In genomic region chr7:92810242-92810611, GRCh38 we compare ENCODE assay signal across 9 cellular contexts. TPM values are rescaled to one million over a fixed set of nuclear protein-coding genes. Genes with fewer than 3 reads are reported as not detected.
DNase-seq lines count a peak whose midpoint lies in the region; ATAC-seq and TF ChIP-seq lines count a peak whose summit lies in the region.
"Had no signal": no experiment of that assay in that cellular context is flagged by ENCODE, and none has a peak within 500 bp of the region (broad histone marks: within the 10 kb centered on the region; RNA-seq: fewer than 3 reads in every experiment).

No MANE protein-coding gene starts in this region.

- no peaks in the 10 kb centered on the region for H3K27me3 Mint-ChIP-seq in CD4-positive, alpha-beta T cell
- no peaks in the 10 kb centered on the region for H3K27me3 Mint-ChIP-seq in activated naive CD8-positive, alpha-beta T cell
- no peaks in the 10 kb centered on the region for H3K27me3 Mint-ChIP-seq in progenitor cell of endocrine pancreas
- H3K27me3 Mint-ChIP-seq: brain had no signal

- H3K9me3 ChIP-seq in CD4-positive, alpha-beta T cell (ENCODE audit: control insufficient read depth, low read length), result no peaks in the 10 kb centered on the region

- H3K4me3 Mint-ChIP-seq in CD4-positive, alpha-beta T cell, result no peak overlapping the region
- H3K4me3 Mint-ChIP-seq in activated naive CD8-positive, alpha-beta T cell, result peak overlapping the region; percentile 71
- H3K4me3 Mint-ChIP-seq in progenitor cell of endocrine pancreas (ENCODE audit: low read depth), result no peak overlapping the region

- H3K27ac Mint-ChIP-seq in CD4-positive, alpha-beta T cell, result peak overlapping the region; percentile 62
- H3K27ac Mint-ChIP-seq in activated naive CD8-positive, alpha-beta T cell, result peak overlapping the region; percentile 93
- H3K27ac Mint-ChIP-seq in progenitor cell of endocrine pancreas, result peak overlapping the region; percentile 88

- POLR2A ChIA-PET in CD4-positive, alpha-beta T cell (lab: Charles Lee), result interaction anchor here (1.1 to 1.9 kb wide), 3 partner anchors 13 to 27 kb away, joined by 3 to 5 read pairs (median 4); no protein-coding TSS in a partner anchor

- no peak for DNase-seq in CD4-positive, alpha-beta T cell
- DNase-seq in progenitor cell of endocrine pancreas (ENCODE audit: low spot score, unreplicated experiment) (no peak), amniotic stem cell (lab: John Stamatoyannopoulos, UW) (no peak), mesenteric fat pad (ENCODE audit: low spot score) (no peak)
- DNase-seq in activated effector memory CD4-positive, alpha-beta T cell treated with Interleukin-2 at 50 U/mL for 16 hours, result no peak

- intact Hi-C loops in CD4-positive, alpha-beta T cell (cut with DNase I, micrococcal nuclease), result no loop called here

- no peaks in the 10 kb centered on the region for H3K27me3 ChIP-seq in CD4-positive, alpha-beta T cell (ENCODE audit: control insufficient read depth, insufficient read depth, low read length)

- CTCF ChIA-PET in CD4-positive, alpha-beta T cell (lab: Charles Lee), result interaction anchor here (2.7 kb wide), 1 partner anchor 23 kb away, joined by 13 read pairs; no protein-coding TSS in a partner anchor

- peak; percentile 9 for ATAC-seq in CD4-positive, alpha-beta T cell (ENCODE audit: poor library complexity)
- ATAC-seq in GM21447 (IDR thresholded peaks at IDR 0.05; ENCODE audit: unreplicated experiment) (peak; percentile 24), HG03571 (IDR thresholded peaks at IDR 0.05; ENCODE audit: unreplicated experiment) (peak; percentile 12)

- H3K36me3 Mint-ChIP-seq in CD4-positive, alpha-beta T cell (ENCODE audit: low read depth), result no peaks in the 10 kb centered on the region
- peaks cover 15% of the 10 kb centered on the region for H3K36me3 Mint-ChIP-seq in activated naive CD8-positive, alpha-beta T cell
- H3K36me3 Mint-ChIP-seq in progenitor cell of endocrine pancreas (ENCODE audit: insufficient read depth), result no peaks in the 10 kb centered on the region

- H3K9me3 Mint-ChIP-seq in CD4-positive, alpha-beta T cell, result no peaks in the 10 kb centered on the region
- H3K9me3 Mint-ChIP-seq in activated naive CD8-positive, alpha-beta T cell (ENCODE audit: low read depth), result no peaks in the 10 kb centered on the region
- H3K9me3 Mint-ChIP-seq in progenitor cell of endocrine pancreas (ENCODE audit: low read depth), result no peaks in the 10 kb centered on the region

- H3K27ac ChIP-seq in CD4-positive, alpha-beta T cell (ENCODE audit: low read depth, low read length), result no peak overlapping the region

- TF ChIP-seq CTCF in CD4-positive, alpha-beta T cell (IDR thresholded peaks at IDR 0.05), result no peak
- TF ChIP-seq CTCF in progenitor cell of endocrine pancreas (IDR thresholded peaks at IDR 0.05; ENCODE audit: unreplicated experiment), result no peak

- peaks cover 45% of the 10 kb centered on the region for H3K4me1 Mint-ChIP-seq in CD4-positive, alpha-beta T cell (ENCODE audit: low read depth)
- H3K4me1 Mint-ChIP-seq in activated naive CD8-positive, alpha-beta T cell (ENCODE audit: low read depth), result peaks cover 72% of the 10 kb centered on the region
- peaks cover 4% of the 10 kb centered on the region for H3K4me1 Mint-ChIP-seq in progenitor cell of endocrine pancreas (ENCODE audit: low read depth)

RNA-seq across cellular contexts. Expression of gene CDK6, which starts 26.1 kb away (rescaled TPM):
- 10 to 100 TPM; 13.0 to 13.7 TPM for total RNA-seq in CD4-positive, alpha-beta T cell
- total RNA-seq in progenitor cell of endocrine pancreas, result 23.3 and 29.1 TPM in 2 replicates
- 17.1 TPM for total RNA-seq in mesenteric fat pad
